Comparison of ENCODE assay signal across 12 cellular contexts in genomic region chr5:134093351-134093750, GRCh38.
"Had no signal": no experiment of that assay in that cellular context is flagged by ENCODE, and none has a peak within 500 bp of the region (broad histone marks: within the 10 kb centered on the region; RNA-seq: fewer than 3 reads in every experiment).

No MANE protein-coding gene starts in this region.

- H3K9me3 Mint-ChIP-seq: activated CD4-positive, alpha-beta T cell treated with anti-CD3 and anti-CD28 coated beads, Interleukin-2, amount 10 ng/mL, durations not matched to agents 7 days and 5 days; activated T-helper 1 cell treated with anti-CD3 and anti-CD28 coated beads, Interleukin-12 subunit alpha, Interleukin-12 subunit beta, Interleukin-2, Interleukin-4 antibody, amounts not matched to agents 30 ng/mL and 10 ng/mL and 1 ng/mL, durations not matched to agents 14 hours and 24 hours and 36 hours; nephron; stimulated activated naive CD8-positive, alpha-beta T cell treated with anti-CD3 and anti-CD28 coated beads, Interleukin-15, amount 100 ng/mL, for 72 hours had no signal

- H3K27ac Mint-ChIP-seq: nephron had no signal

- DNase-seq: activated CD4-positive, alpha-beta T cell treated with anti-CD3 and anti-CD28 coated beads, Interleukin-2, amount 10 ng/mL, durations not matched to agents 7 days and 5 days; activated CD4-positive, CD25-positive, alpha-beta regulatory T cell; adrenal gland; foreskin melanocyte; mesendoderm; stimulated activated naive CD8-positive, alpha-beta T cell treated with anti-CD3 and anti-CD28 coated beads, Interleukin-15, amount 100 ng/mL, for 72 hours; SW 1271; upper lobe of left lung had no signal

- H3K36me3 ChIP-seq: adrenal gland, cardiac muscle cell, right lobe of liver, upper lobe of left lung had no signal

- H3K4me3 Mint-ChIP-seq: activated CD4-positive, alpha-beta T cell treated with anti-CD3 and anti-CD28 coated beads, Interleukin-2, amount 10 ng/mL, durations not matched to agents 7 days and 5 days; activated T-helper 1 cell treated with anti-CD3 and anti-CD28 coated beads, Interleukin-12 subunit alpha, Interleukin-12 subunit beta, Interleukin-2, Interleukin-4 antibody, amounts not matched to agents 30 ng/mL and 10 ng/mL and 1 ng/mL, durations not matched to agents 14 hours and 24 hours and 36 hours; nephron had no signal

- H3K27me3 Mint-ChIP-seq: stimulated activated naive CD8-positive, alpha-beta T cell treated with anti-CD3 and anti-CD28 coated beads, Interleukin-15, amount 100 ng/mL, for 72 hours had no signal

- H3K4me3 ChIP-seq: adrenal gland, cardiac muscle cell, right lobe of liver, upper lobe of left lung had no signal

- H3K27me3 ChIP-seq: adrenal gland, cardiac muscle cell, right lobe of liver, upper lobe of left lung had no signal
